Comparison of ENCODE assay signal across 9 cellular contexts in the genomic region with DNA sequence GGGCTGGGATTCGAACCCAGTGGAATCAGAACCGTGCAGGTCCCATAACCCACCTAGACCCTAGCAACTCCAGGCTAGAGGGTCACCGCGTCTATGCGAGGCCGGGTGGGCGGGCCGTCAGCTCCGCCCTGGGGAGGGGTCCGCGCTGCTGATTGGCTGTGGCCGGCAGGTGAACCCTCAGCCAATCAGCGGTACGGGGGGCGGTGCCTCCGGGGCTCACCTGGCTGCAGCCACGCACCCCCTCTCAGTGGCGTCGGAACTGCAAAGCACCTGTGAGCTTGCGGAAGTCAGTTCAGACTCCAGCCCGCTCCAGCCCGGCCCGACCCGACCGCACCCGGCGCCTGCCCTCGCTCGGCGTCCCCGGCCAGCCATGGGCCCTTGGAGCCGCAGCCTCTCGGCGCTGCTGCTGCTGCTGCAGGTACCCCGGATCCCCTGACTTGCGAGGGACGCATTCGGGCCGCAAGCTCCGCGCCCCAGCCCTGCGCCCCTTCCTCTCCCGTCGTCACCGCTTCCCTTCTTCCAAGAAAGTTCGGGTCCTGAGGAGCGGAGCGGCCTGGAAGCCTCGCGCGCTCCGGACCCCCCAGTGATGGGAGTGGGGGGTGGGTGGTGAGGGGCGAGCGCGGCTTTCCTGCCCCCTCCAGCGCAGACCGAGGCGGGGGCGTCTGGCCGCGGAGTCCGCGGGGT. TPM values are rescaled to one million over a fixed set of nuclear protein-coding genes. Genes with fewer than 3 reads are reported as not detected.
DNase-seq lines count a peak whose midpoint lies in the region; ATAC-seq, FAIRE-seq and TF ChIP-seq lines count a peak whose summit lies in the region.
"Had no signal": no experiment of that assay in that cellular context is flagged by ENCODE, and none has a peak within 500 bp of the region (broad histone marks: within the 10 kb centered on the region; RNA-seq: fewer than 3 reads in every experiment).

A gene (plus strand): TSS at position 247 of the 684 bp plus-strand sequence. CDS start 124 bp downstream, at position 371.

- peaks cover 0 to 46% of the 10 kb centered on the region in 2 experiments; a peak in 2 of 4 replicates for H3K79me2 ChIP-seq in H1 (ENCODE audit: control insufficient read depth in 1 of 2, insufficient read depth in 2 of 2, low read length in 2 of 2)

- H3K27ac Mint-ChIP-seq in IgD-negative memory B cell, result no peak within 1 kb of the TSS
- no peak within 1 kb of the TSS for H3K27ac Mint-ChIP-seq in T-helper 1 cell treated with Interleukin-12 subunit alpha and Interleukin-12 subunit beta and Interleukin-4 antibody, amounts not matched to agents 30 μg/mL and 1 μg/mL, for 36 hours
- peak within 1 kb of the TSS in 1 of 9 donors; percentile 30 for H3K27ac Mint-ChIP-seq in naive thymus-derived CD4-positive, alpha-beta T cell

- no peak within 1 kb of the TSS for H2BK20ac ChIP-seq in H1 (ENCODE audit: low read length)

- peak within 1 kb of the TSS; percentile 90 for H3K18ac ChIP-seq in H1 (ENCODE audit: extremely low read depth, low read length)

- H4K8ac ChIP-seq in H1 (ENCODE audit: extremely low read depth, insufficient read depth, low read length), result peak within 1 kb of the TSS; percentile 96; the same call in 1 of the 2 replicates

- H3K4me1 ChIP-seq in H1 (replicated peaks in 1 of 4; ENCODE audit: control insufficient read depth in 3 of 4, insufficient read depth in 4 of 4, low read length in 3 of 4), result peaks cover 0 to 7% (median 2%) of the 10 kb centered on the region in 4 experiments; a peak in 3 of 7 replicates
- no peaks in the 10 kb centered on the region for H3K4me1 ChIP-seq in naive thymus-derived CD4-positive, alpha-beta T cell (ENCODE audit: control insufficient read depth in 2 of 2, insufficient read depth in 2 of 2, low read length in 2 of 2)
- H3K4me1 ChIP-seq in gastroesophageal sphincter, result peaks cover 0 to 18% (median 4%) of the 10 kb centered on the region in 3 donors

- H4K91ac ChIP-seq in H1 (replicated peaks; ENCODE audit: insufficient read length, low read length), result peak within 1 kb of the TSS; percentile 80

- peaks cover 0 to 1% (median 0%) of the 10 kb centered on the region in 3 donors for H3K9me3 Mint-ChIP-seq in IgD-negative memory B cell
- H3K9me3 Mint-ChIP-seq in T-helper 1 cell treated with Interleukin-12 subunit alpha and Interleukin-12 subunit beta and Interleukin-4 antibody, amounts not matched to agents 30 μg/mL and 1 μg/mL, for 36 hours, result no peaks in the 10 kb centered on the region
- peaks cover 0 to 2% (median 0%) of the 10 kb centered on the region in 11 donors for H3K9me3 Mint-ChIP-seq in naive thymus-derived CD4-positive, alpha-beta T cell

- H3K23me2 ChIP-seq in H1 (ENCODE audit: low read depth, low read length), result peaks cover 8% of the 10 kb centered on the region; the same call in 1 of the 2 replicates

- TF ChIP-seq EP300 in H1 (IDR thresholded peaks at IDR 0.05; ENCODE audit: borderline replicate concordance in 1 of 2, low read depth in 2 of 2, low read length in 2 of 2) (no peak), gastroesophageal sphincter (IDR thresholded peaks at IDR 0.05) (no peak)

- H2BK120ac ChIP-seq in H1 (replicated peaks; ENCODE audit: low read depth, low read length), result no peak within 1 kb of the TSS

- H2BK12ac ChIP-seq in H1 (ENCODE audit: low read depth, low read length), result peak within 1 kb of the TSS; percentile 77

- no peak within 1 kb of the TSS for H2BK15ac ChIP-seq in H1 (ENCODE audit: low read length)

- TF ChIP-seq RAD21 in H1 (IDR thresholded peaks at IDR 0.05 in 1 of 2, conservative IDR thresholded peaks at IDR 0.05 in 1 of 2; ENCODE audit: low read depth in 2 of 2, low read length in 2 of 2), result 0 out of 4 replicates have a peak, but pooled peaks of 1 of the 2 experiments have one; percentile 2

- intact Hi-C loops in naive thymus-derived CD4-positive, alpha-beta T cell (cut with micrococcal nuclease), result no loop called here

- TF ChIP-seq CTCF in H1 (IDR thresholded peaks at IDR 0.05; ENCODE audit: control extremely low read depth in 1 of 3, insufficient read depth in 1 of 3, low read depth in 1 of 3, low read length in 3 of 3), result no peak
- no peak for TF ChIP-seq CTCF in gastroesophageal sphincter (IDR thresholded peaks at IDR 0.05)

- peaks cover 0 to 21% (median 0%) of the 10 kb centered on the region in 4 experiments; a peak in 4 of 8 replicates for H3K36me3 ChIP-seq in H1 (ENCODE audit: control insufficient read depth in 2 of 4, insufficient read depth in 4 of 4, low read length in 3 of 4)
- H3K36me3 ChIP-seq in naive thymus-derived CD4-positive, alpha-beta T cell (ENCODE audit: control insufficient read depth in 2 of 3, insufficient read depth in 3 of 3, low read length in 3 of 3), result no peaks in the 10 kb centered on the region
- H3K36me3 ChIP-seq in gastroesophageal sphincter, result no peaks in the 10 kb centered on the region

- POLR2A ChIA-PET in H1 (lab: Charles Lee; ENCODE audit: partially characterized antibody), result interaction anchor here (0.6 to 4.7 kb wide), 22 partner anchors 9 to 101 kb away, joined by 3 to 65 read pairs (median 4); no protein-coding TSS in a partner anchor
- POLR2A ChIA-PET in naive thymus-derived CD4-positive, alpha-beta T cell (lab: Charles Lee), result no interaction called here

- FAIRE-seq in H1 (lab: Jason Lieb, UNC), result no peak

- H3K79me1 ChIP-seq in H1 (ENCODE audit: low read depth, low read length), result peaks cover 4% of the 10 kb centered on the region; the same call in 1 of the 2 replicates

- peak within 1 kb of the TSS; percentile 80 for H2BK5ac ChIP-seq in H1 (ENCODE audit: low read depth, low read length)

- H3K36me3 Mint-ChIP-seq in IgD-negative memory B cell, result no peaks in the 10 kb centered on the region
- no peaks in the 10 kb centered on the region for H3K36me3 Mint-ChIP-seq in T-helper 1 cell treated with Interleukin-12 subunit alpha and Interleukin-12 subunit beta and Interleukin-4 antibody, amounts not matched to agents 30 μg/mL and 1 μg/mL, for 36 hours (ENCODE audit: low read depth)
- H3K36me3 Mint-ChIP-seq in naive thymus-derived CD4-positive, alpha-beta T cell, result peaks cover 0 to 4% (median 0%) of the 10 kb centered on the region in 5 donors

- peaks cover 3 to 8% of the 10 kb centered on the region in 2 experiments for H4K20me1 ChIP-seq in H1 (replicated peaks in 1 of 2; ENCODE audit: control insufficient read depth in 1 of 2, insufficient read depth in 2 of 2, low read length in 2 of 2)

- peaks cover 37% of the 10 kb centered on the region for H3K27me3 Mint-ChIP-seq in IgD-negative memory B cell
- peaks cover 45% of the 10 kb centered on the region for H3K27me3 Mint-ChIP-seq in T-helper 1 cell treated with Interleukin-12 subunit alpha and Interleukin-12 subunit beta and Interleukin-4 antibody, amounts not matched to agents 30 μg/mL and 1 μg/mL, for 36 hours (ENCODE audit: low read depth)
- peaks cover 35 to 58% (median 43%) of the 10 kb centered on the region in 5 donors for H3K27me3 Mint-ChIP-seq in naive thymus-derived CD4-positive, alpha-beta T cell

- DNase-seq in H1 (ENCODE audit: low read depth in 1 of 2, low spot score in 2 of 2) (peak; percentile 86 to 97), RKO (ENCODE audit: low spot score) (no peak), AG08395 (ENCODE audit: low spot score) (no peak)
- DNase-seq in naive thymus-derived CD4-positive, alpha-beta T cell, result peak in 6 of 9 donors; percentile 4 to 24 (median 18)

- H3K27ac ChIP-seq in H1 (ENCODE audit: low read depth, low read length), result peak within 1 kb of the TSS; percentile 50
- H3K27ac ChIP-seq in naive thymus-derived CD4-positive, alpha-beta T cell (ENCODE audit: low read depth, low read length), result no peak within 1 kb of the TSS
- no peak within 1 kb of the TSS for H3K27ac ChIP-seq in gastroesophageal sphincter

- no peak within 1 kb of the TSS for H3K23ac ChIP-seq in H1 (ENCODE audit: insufficient read length)

- TF ChIP-seq POLR2A in H1 (IDR thresholded peaks at IDR 0.05; ENCODE audit: control extremely low read depth in 1 of 2, low read depth in 2 of 2, low read length in 2 of 2) (peak; percentile 98 to 99), gastroesophageal sphincter (IDR thresholded peaks at IDR 0.05) (no peak)

- peaks cover 12 to 21% (median 20%) of the 10 kb centered on the region in 3 donors for H3K4me1 Mint-ChIP-seq in IgD-negative memory B cell
- H3K4me1 Mint-ChIP-seq in T-helper 1 cell treated with Interleukin-12 subunit alpha and Interleukin-12 subunit beta and Interleukin-4 antibody, amounts not matched to agents 30 μg/mL and 1 μg/mL, for 36 hours (ENCODE audit: low read depth), result peaks cover 8% of the 10 kb centered on the region
- H3K4me1 Mint-ChIP-seq in naive thymus-derived CD4-positive, alpha-beta T cell, result peaks cover 0 to 12% (median 10%) of the 10 kb centered on the region in 7 donors

- H3K14ac ChIP-seq in H1 (ENCODE audit: insufficient read length), result peak within 1 kb of the TSS; percentile 8

- H3K4ac ChIP-seq in H1 (replicated peaks; ENCODE audit: insufficient read length, low read depth, low read length), result peak within 1 kb of the TSS; percentile 90

- H3K9me3 ChIP-seq in H1 (ENCODE audit: insufficient read depth in 2 of 2, low read depth in 1 of 2, low read length in 1 of 2) (no peaks in the 10 kb centered on the region), gastroesophageal sphincter (no peaks in the 10 kb centered on the region)
- H3K9me3 ChIP-seq in naive thymus-derived CD4-positive, alpha-beta T cell (ENCODE audit: control insufficient read depth in 2 of 3, low read length in 3 of 3), result no peaks in the 10 kb centered on the region

- WGBS in H1 (ENCODE audit: extremely low coverage in 1 of 2, insufficient coverage in 1 of 2, insufficient read length in 1 of 2, insufficient replicate concordance in 2 of 2, low coverage in 1 of 2, low lambda C conversion rate in 2 of 2, missing lambda C conversion rate in 1 of 2), 2 experiments, result 3% methylated on average over 43 of the region's 63 CpGs; no CpG with 5 or more reads in 1 of the 2 experiments
- 40% methylated on average over 1 of the region's 63 CpGs; no CpG with 5 or more reads in 1 of the 2 donors for WGBS in gastroesophageal sphincter (ENCODE audit: low coverage in 1 of 2), 2 donors

- H3K4me2 ChIP-seq in H1 (ENCODE audit: insufficient read depth in 1 of 2, low read depth in 2 of 2, low read length in 2 of 2), result peak within 1 kb of the TSS; percentile 85 to 86

- H4K5ac ChIP-seq in H1 (ENCODE audit: insufficient read length, low read depth, low read length), result peak within 1 kb of the TSS; percentile 70

- peak within 1 kb of the TSS; percentile 79 to 96 (median 86) for H3K9ac ChIP-seq in H1 (replicated peaks in 1 of 4; ENCODE audit: extremely low read depth in 1 of 4, low read depth in 3 of 4, low read length in 3 of 4)

- H3K4me3 ChIP-seq in H1 (ENCODE audit: extremely low read depth in 1 of 4, insufficient read depth in 2 of 4, low read depth in 3 of 4, low read length in 4 of 4) (peak within 1 kb of the TSS; percentile 60 to 90 (median 84)), gastroesophageal sphincter (peak within 1 kb of the TSS in 1 of 2 donors; percentile 32)
- no peak within 1 kb of the TSS for H3K4me3 ChIP-seq in naive thymus-derived CD4-positive, alpha-beta T cell (ENCODE audit: low read length)

- H3K27me3 ChIP-seq in H1 (replicated peaks in 1 of 4; ENCODE audit: control insufficient read depth in 3 of 4, extremely low read depth in 1 of 4, insufficient read depth in 3 of 4, low read length in 3 of 4) (no peaks in the 10 kb centered on the region), gastroesophageal sphincter (peaks cover 49% of the 10 kb centered on the region)
- H3K27me3 ChIP-seq in naive thymus-derived CD4-positive, alpha-beta T cell (ENCODE audit: control insufficient read depth in 2 of 2, insufficient read depth in 2 of 2, low read length in 2 of 2), result peaks cover 0 to 5% of the 10 kb centered on the region in 2 donors

- peak; percentile 69 for ATAC-seq in naive thymus-derived CD4-positive, alpha-beta T cell
- ATAC-seq in HG03469 (IDR thresholded peaks at IDR 0.05; ENCODE audit: unreplicated experiment) (no peak), gastroesophageal sphincter (no peak)

- H2AK5ac ChIP-seq in H1 (ENCODE audit: low read depth, low read length), result no peak within 1 kb of the TSS

- H2AFZ ChIP-seq in H1 (ENCODE audit: low read length), result no peak within 1 kb of the TSS

- peak within 1 kb of the TSS in 3 of 4 donors; percentile 21 to 85 (median 65) for H3K4me3 Mint-ChIP-seq in IgD-negative memory B cell
- H3K4me3 Mint-ChIP-seq in T-helper 1 cell treated with Interleukin-12 subunit alpha and Interleukin-12 subunit beta and Interleukin-4 antibody, amounts not matched to agents 30 μg/mL and 1 μg/mL, for 36 hours, result peak within 1 kb of the TSS; percentile 59
- H3K4me3 Mint-ChIP-seq in naive thymus-derived CD4-positive, alpha-beta T cell, result peak within 1 kb of the TSS in 9 of 10 donors; percentile 48 to 76 (median 71)

- CTCF ChIA-PET in H1 (lab: Charles Lee; ENCODE audit: partially characterized antibody), result interaction anchor here (0.6 to 2.3 kb wide), 12 partner anchors 9 to 1349 kb away, joined by 3 to 9 read pairs (median 4); no protein-coding TSS in a partner anchor
- CTCF ChIA-PET in naive thymus-derived CD4-positive, alpha-beta T cell (lab: Charles Lee), result no interaction called here

- peak within 1 kb of the TSS; percentile 52 for H3K56ac ChIP-seq in H1 (replicated peaks; ENCODE audit: insufficient read length, low read depth, low read length)

RNA-seq across cellular contexts. Expression of the gene that starts here (rescaled TPM):
- polyA plus RNA-seq in IgD-negative memory B cell, result not detected
- total RNA-seq in H1 (2021; fragmentation: NEBNext Ultra II Directional; extraction: Animal tissue kit (Norgen Biotek cat#: 25700)), result 265 and 319 TPM in 2 replicates
- 119 and 133 TPM in 2 replicates for polyA plus RNA-seq in H1 (2011; rRNA removed)
- polyA plus RNA-seq in H1 (2011; cell fraction: cytosol; rRNA removed), result 140 TPM
- polyA plus RNA-seq in H1 (2011; cell fraction: nucleus; rRNA removed), result 186 TPM
- polyA plus RNA-seq in H1 (2012, experiment 1 of 2), result 164 to 357 TPM (median 291 TPM) in 4 replicates
- 25.7 TPM for polyA plus RNA-seq in H1 (2012, experiment 2 of 2)
- polyA plus RNA-seq in H1 (2013, experiment 1 of 2), result 267 TPM
- 227 TPM for polyA plus RNA-seq in H1 (2013, experiment 2 of 2)
- 304 and 433 TPM in 2 replicates for polyA minus RNA-seq in H1 (2011; rRNA and poly(A)+ RNA removed)
- 438 TPM for polyA minus RNA-seq in H1 (2011; cell fraction: cytosol; rRNA and poly(A)+ RNA removed)
- polyA minus RNA-seq in H1 (2011; cell fraction: nucleus; rRNA and poly(A)+ RNA removed), result 171 TPM
- total RNA-seq in naive thymus-derived CD4-positive, alpha-beta T cell, result 1 to 10 TPM in 2 of 5 experiments, under 1 TPM in 1, not detected in 2; 0.34 to 1.3 (median 1.2) TPM
- polyA plus RNA-seq in naive thymus-derived CD4-positive, alpha-beta T cell, result not detected
- total RNA-seq in gastroesophageal sphincter, result 10 to 100 TPM in 1 of 4 donors, 1 to 10 TPM in 1, under 1 TPM in 2; 0.13 to 12.0 (median 1.2) TPM
- total RNA-seq: LHCN-M2 had no signal

Comparison
In these comparisons a context has a peak if more than half of its experiments do, and no peak if none do; other contexts are left out.
1. RNA of the gene that starts here (total RNA-seq): 265 to 319 TPM in H1; 0.13 to 12.0 TPM in gastroesophageal sphincter and 0.34 to 1.3 TPM in naive thymus-derived CD4-positive, alpha-beta T cell; every median in the first group is over 10 times any median in the second.
2. RNA of the gene that starts here (polyA plus RNA-seq): 25.7 to 357 TPM in H1; not detected in IgD-negative memory B cell (single experiment) and not detected in naive thymus-derived CD4-positive, alpha-beta T cell; every median in the first group is over 10 times any median in the second.
3. DNase-seq: peak in H1 (2 of 2) and naive thymus-derived CD4-positive, alpha-beta T cell (6 of 9); none in RKO (single experiment) and AG08395 (single experiment).
4. POLR2A ChIP-seq: peak in H1 (2 of 2); none in gastroesophageal sphincter (0 of 2).
5. Peak in every context shown above with its lines, with median percentiles within 50 percentile points of each other: H3K4me3 Mint-ChIP-seq.